Comparison of ENCODE assay signal across 22 cellular contexts in the genomic region with DNA sequence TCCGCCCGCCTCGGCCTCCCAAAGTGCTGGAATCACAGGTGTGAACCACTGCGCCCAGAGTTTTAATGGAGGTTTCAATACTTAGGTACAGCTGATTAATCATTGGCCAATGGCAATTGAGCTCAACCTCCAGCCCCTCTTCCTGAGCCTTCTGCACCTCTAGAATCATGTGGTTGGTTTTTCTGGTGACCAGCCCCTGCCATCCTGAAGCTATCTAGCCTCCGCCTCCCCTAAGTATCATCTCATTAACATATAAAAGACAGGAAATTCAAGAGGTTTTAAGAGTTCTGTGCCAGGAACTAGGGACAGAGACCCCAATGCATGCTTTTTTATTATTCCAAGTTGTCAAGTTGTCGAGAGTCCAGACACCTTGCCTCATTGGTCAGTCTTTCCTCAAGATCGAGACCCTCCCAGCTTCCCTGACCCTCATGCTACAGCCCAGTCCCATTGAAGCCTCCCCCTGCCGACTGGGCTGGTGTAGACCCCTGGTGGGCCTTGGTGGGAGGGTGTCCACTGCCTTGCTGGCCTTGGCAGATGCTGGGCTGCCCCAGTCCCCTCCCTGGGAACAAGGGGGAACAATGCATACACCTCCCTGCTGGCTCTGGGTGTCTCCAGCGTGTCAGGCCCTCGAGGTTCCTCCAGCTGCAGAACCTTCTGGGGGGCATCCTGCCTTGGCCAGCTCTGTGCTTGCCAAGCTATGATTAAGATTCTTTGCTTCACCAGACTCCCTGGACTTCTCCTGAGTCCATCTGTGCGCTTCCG.
"Had no signal": no experiment of that assay in that cellular context is flagged by ENCODE, and none has a peak within 500 bp of the region (broad histone marks: within the 10 kb centered on the region; RNA-seq: fewer than 3 reads in every experiment).

No MANE protein-coding gene starts in this region.

- H3K27me3 Mint-ChIP-seq: activated naive CD8-positive, alpha-beta T cell; progenitor cell of endocrine pancreas had no signal

- H3K4me3 ChIP-seq: esophagus muscularis mucosa, gastroesophageal sphincter, heart left ventricle, left ventricle myocardium inferior, mucosa of descending colon, tibial artery, uterus had no signal

- H3K9me3 ChIP-seq: mucosa of descending colon, uterus had no signal

- H3K36me3 Mint-ChIP-seq: activated CD4-positive, alpha-beta memory T cell treated with anti-CD3 and anti-CD28 coated beads for 36 hours; activated naive CD8-positive, alpha-beta T cell; memory B cell; naive thymus-derived CD4-positive, alpha-beta T cell had no signal

- H3K4me1 Mint-ChIP-seq: activated B cell treated with CpG ODN at 0.5 μM for 24 hours; memory B cell; naive thymus-derived CD4-positive, alpha-beta T cell; T-helper 17 cell had no signal

- H3K9me3 Mint-ChIP-seq: activated B cell treated with CpG ODN at 0.5 μM for 24 hours; activated CD4-positive, alpha-beta memory T cell treated with anti-CD3 and anti-CD28 coated beads for 36 hours; memory B cell had no signal

- H3K4me3 Mint-ChIP-seq: activated B cell treated with CpG ODN at 0.5 μM for 24 hours; activated CD4-positive, alpha-beta memory T cell treated with anti-CD3 and anti-CD28 coated beads for 36 hours; activated naive CD8-positive, alpha-beta T cell; memory B cell; naive thymus-derived CD4-positive, alpha-beta T cell; T-helper 17 cell had no signal

- DNase-seq: activated B cell treated with CpG ODN at 0.5 μM for 24 hours; activated CD4-positive, alpha-beta memory T cell treated with anti-CD3 and anti-CD28 coated beads for 36 hours; activated CD4-positive, alpha-beta T cell treated with anti-CD3 and anti-CD28 coated beads for 4 hours; activated T-cell treated with anti-CD3 and anti-CD28 coated beads for 4 hours; effector CD4-positive, alpha-beta T cell; kidney glomerular epithelial cell; left ventricle myocardium inferior; naive thymus-derived CD4-positive, alpha-beta T cell; nucleus accumbens; stimulated activated CD4-positive, alpha-beta T cell treated with anti-CD3 and anti-CD28 coated beads, Interleukin-2, amount 100 ng/mL, for 24 hours; stimulated activated naive CD4-positive, alpha-beta T cell treated with Interleukin-2 at 50 U/mL for 16 hours; substantia nigra; T-helper 17 cell; tibial artery; uterus had no signal

- H3K4me1 ChIP-seq: esophagus muscularis mucosa, gastroesophageal sphincter, tibial artery, uterus had no signal

- H3K27me3 ChIP-seq: gastroesophageal sphincter, uterus had no signal

- H3K27ac Mint-ChIP-seq: activated B cell treated with CpG ODN at 0.5 μM for 24 hours; activated CD4-positive, alpha-beta memory T cell treated with anti-CD3 and anti-CD28 coated beads for 36 hours; activated naive CD8-positive, alpha-beta T cell; memory B cell; naive thymus-derived CD4-positive, alpha-beta T cell; progenitor cell of endocrine pancreas; T-helper 17 cell had no signal

- H3K27ac ChIP-seq: esophagus muscularis mucosa, gastroesophageal sphincter, heart left ventricle, left ventricle myocardium inferior, tibial artery, uterus had no signal

- ATAC-seq: gastroesophageal sphincter; heart left ventricle; mucosa of descending colon; naive thymus-derived CD4-positive, alpha-beta T cell; T-helper 17 cell had no signal

- H3K36me3 ChIP-seq: esophagus muscularis mucosa, gastroesophageal sphincter, heart left ventricle, left ventricle myocardium inferior, tibial artery, uterus had no signal
